ENCODE assay signal across 8 cellular contexts in the genomic region with DNA sequence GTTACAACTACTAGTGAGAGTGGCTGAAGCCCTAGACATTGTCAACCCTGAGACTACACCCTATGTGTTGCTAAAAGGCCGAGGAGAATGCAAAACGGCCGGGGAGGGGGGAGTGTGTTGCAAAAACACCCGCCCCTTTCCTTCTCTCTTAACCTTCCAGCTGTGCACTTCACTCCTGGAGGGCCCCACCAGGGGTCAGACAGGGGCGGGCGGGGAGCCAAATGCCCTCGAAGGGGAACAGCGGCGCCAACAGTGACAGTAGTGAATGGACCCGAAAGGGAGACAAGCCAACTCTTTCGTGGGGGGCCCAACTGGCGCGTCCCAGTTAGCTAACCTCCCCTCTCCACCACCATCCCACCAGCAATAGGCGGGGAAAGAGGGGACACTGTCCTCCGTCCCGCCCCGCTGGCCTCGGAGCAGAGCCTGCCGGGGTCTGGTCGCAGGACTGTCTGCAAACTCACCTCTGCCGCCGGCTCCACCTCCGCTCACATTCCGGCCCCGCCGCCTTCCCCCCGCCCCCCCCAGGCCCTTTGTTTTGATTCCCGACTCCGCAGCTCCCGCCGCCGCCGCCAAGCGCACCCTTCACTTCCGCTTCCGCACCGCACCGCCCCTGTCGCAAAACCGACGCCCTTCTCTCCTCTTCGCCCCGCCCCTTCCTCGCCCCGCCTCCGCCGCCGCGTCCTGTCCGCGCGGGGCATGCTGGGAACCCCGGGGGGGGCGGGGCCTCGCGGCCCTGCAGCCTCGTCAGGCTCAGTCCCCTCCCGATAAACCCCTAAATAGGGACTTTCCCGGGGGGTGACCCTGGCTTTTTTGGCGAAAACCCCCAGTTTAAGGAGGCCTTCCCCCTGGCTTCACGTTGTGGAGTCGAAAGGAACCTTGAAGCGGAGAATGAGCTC. TPM values are rescaled to one million over a fixed set of nuclear protein-coding genes. Genes with fewer than 3 reads are reported as not detected.
DNase-seq lines count a peak whose midpoint lies in the region; ATAC-seq and TF ChIP-seq lines count a peak whose summit lies in the region.

A gene with protein sequence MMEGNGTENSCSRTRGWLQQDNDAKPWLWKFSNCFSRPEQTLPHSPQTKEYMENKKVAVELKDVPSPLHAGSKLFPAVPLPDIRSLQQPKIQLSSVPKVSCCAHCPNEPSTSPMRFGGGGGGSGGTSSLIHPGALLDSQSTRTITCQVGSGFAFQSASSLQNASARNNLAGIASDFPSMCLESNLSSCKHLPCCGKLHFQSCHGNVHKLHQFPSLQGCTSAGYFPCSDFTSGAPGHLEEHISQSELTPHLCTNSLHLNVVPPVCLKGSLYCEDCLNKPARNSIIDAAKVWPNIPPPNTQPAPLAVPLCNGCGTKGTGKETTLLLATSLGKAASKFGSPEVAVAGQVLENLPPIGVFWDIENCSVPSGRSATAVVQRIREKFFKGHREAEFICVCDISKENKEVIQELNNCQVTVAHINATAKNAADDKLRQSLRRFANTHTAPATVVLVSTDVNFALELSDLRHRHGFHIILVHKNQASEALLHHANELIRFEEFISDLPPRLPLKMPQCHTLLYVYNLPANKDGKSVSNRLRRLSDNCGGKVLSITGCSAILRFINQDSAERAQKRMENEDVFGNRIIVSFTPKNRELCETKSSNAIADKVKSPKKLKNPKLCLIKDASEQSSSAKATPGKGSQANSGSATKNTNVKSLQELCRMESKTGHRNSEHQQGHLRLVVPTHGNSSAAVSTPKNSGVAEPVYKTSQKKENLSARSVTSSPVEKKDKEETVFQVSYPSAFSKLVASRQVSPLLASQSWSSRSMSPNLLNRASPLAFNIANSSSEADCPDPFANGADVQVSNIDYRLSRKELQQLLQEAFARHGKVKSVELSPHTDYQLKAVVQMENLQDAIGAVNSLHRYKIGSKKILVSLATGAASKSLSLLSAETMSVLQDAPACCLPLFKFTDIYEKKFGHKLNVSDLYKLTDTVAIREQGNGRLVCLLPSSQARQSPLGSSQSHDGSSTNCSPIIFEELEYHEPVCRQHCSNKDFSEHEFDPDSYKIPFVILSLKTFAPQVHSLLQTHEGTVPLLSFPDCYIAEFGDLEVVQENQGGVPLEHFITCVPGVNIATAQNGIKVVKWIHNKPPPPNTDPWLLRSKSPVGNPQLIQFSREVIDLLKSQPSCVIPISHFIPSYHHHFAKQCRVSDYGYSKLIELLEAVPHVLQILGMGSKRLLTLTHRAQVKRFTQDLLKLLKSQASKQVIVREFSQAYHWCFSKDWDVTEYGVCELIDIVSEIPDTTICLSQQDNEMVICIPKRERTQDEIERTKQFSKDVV (N-terminal part only) (minus strand): TSS at position 598 of the 896 bp plus-strand sequence. CDS start 3,921 bp downstream, outside the sequence.

- POLR2A ChIA-PET in GM10248 (lab: Yijun Ruan, JAX), result interaction anchor here (0.7 kb wide), 2 partner anchors 20 to 27 kb away, joined by 3 to 4 read pairs; no protein-coding TSS in a partner anchor

- ATAC-seq in HG02610 (IDR thresholded peaks at IDR 0.05; ENCODE audit: unreplicated experiment), result peak; percentile 38
- ATAC-seq in SK-N-SH treated with all-trans-retinoic acid at 6 μM for 48 hours, result peak; percentile 85
- peak; percentile 99 for ATAC-seq in omental fat pad (ENCODE audit: low FRiP score)

- H3K4me3 Mint-ChIP-seq in activated naive CD4-positive, alpha-beta T cell treated with anti-CD3 and anti-CD28 coated beads, Interleukin-2, amount 50 U/mL, for 24 hours, result peak within 1 kb of the TSS; percentile 92

- H3K27ac Mint-ChIP-seq in activated naive CD4-positive, alpha-beta T cell treated with anti-CD3 and anti-CD28 coated beads, Interleukin-2, amount 50 U/mL, for 24 hours, result peak within 1 kb of the TSS; percentile 85

- DNase-seq in GM10248 (ENCODE audit: extremely low spot score) (peak; percentile 90), NCI-H1092 treated with DMSO at 0.1 percent for 48 hours (lab: John Stamatoyannopoulos, UW) (peak; percentile 96), globus pallidus (ENCODE audit: low spot score) (peak; percentile 94), omental fat pad (ENCODE audit: low spot score) (peak; percentile 97)

- peaks cover 5% of the 10 kb centered on the region for H3K9me3 Mint-ChIP-seq in activated naive CD4-positive, alpha-beta T cell treated with anti-CD3 and anti-CD28 coated beads, Interleukin-2, amount 50 U/mL, for 24 hours

- H3K36me3 Mint-ChIP-seq in activated naive CD4-positive, alpha-beta T cell treated with anti-CD3 and anti-CD28 coated beads, Interleukin-2, amount 50 U/mL, for 24 hours, result peaks cover 10% of the 10 kb centered on the region

- TF ChIP-seq CTCF in GM10248 (IDR thresholded peaks at IDR 0.05; ENCODE audit: control extremely low read depth, extremely low read depth, low read depth, missing control alignments) (peak; percentile 47), omental fat pad (IDR thresholded peaks at IDR 0.05) (no peak)

- peaks cover 53% of the 10 kb centered on the region for H3K4me1 Mint-ChIP-seq in activated naive CD4-positive, alpha-beta T cell treated with anti-CD3 and anti-CD28 coated beads, Interleukin-2, amount 50 U/mL, for 24 hours

- peak within 1 kb of the TSS; percentile 92 for H3K27ac ChIP-seq in temporal lobe (ENCODE audit: low read depth, low read length)

- no peaks in the 10 kb centered on the region for H3K27me3 Mint-ChIP-seq in activated naive CD4-positive, alpha-beta T cell treated with anti-CD3 and anti-CD28 coated beads, Interleukin-2, amount 50 U/mL, for 24 hours

- CTCF ChIA-PET in GM10248 (lab: Yijun Ruan, JAX), result interaction anchor here (1.0 to 3.3 kb wide), 11 partner anchors 9 to 63 kb away, joined by 3 to 21 read pairs (median 4); no protein-coding TSS in a partner anchor

TF ChIP-seq in SK-N-SH treated with all-trans-retinoic acid at 6 μM for 48 hours, 23 proteins besides CTCF, POLR2A, EP300 and RAD21:
- TF ChIP-seq ZC3H10 (CRISPR knock-in tag; IDR thresholded peaks at IDR 0.05) (no peak), TOX (CRISPR knock-in tag; IDR thresholded peaks at IDR 0.05; ENCODE audit: borderline replicate concordance) (no peak), PATZ1 (CRISPR knock-in tag; IDR thresholded peaks at IDR 0.05; ENCODE audit: borderline replicate concordance) (peak; percentile 67; the same call in 1 of the 2 replicates), CREB5 (CRISPR knock-in tag; IDR thresholded peaks at IDR 0.05; ENCODE audit: low read depth) (no peak), ZNF565 (CRISPR knock-in tag; conservative IDR thresholded peaks at IDR 0.05; ENCODE audit: low read depth) (no peak)

RNA-seq across cellular contexts. Expression of the gene that starts here (rescaled TPM):
- 10 to 100 TPM; 20.7 to 53.9 (median 29.3) TPM for total RNA-seq in omental fat pad
- total RNA-seq in temporal lobe, result 27.5 TPM

Comparison
In these comparisons a context has a peak if more than half of its experiments do, and no peak if none do; other contexts are left out.
1. Peak in every context shown above with its lines: DNase-seq, ATAC-seq and H3K27ac ChIP-seq.
2. ATAC-seq: peak in every context shown above with its lines; median percentile 99 in omental fat pad; 85 in SK-N-SH treated with all-trans-retinoic acid at 6 μM for 48 hours; 38 in HG02610.